ENCODE assay signal across 1 cellular context in genomic region chr10:74006269-74006668, GRCh38.
TF ChIP-seq lines count a peak whose summit lies in the region.

No MANE protein-coding gene starts in this region.

TF ChIP-seq in HEK293, 187 proteins besides CTCF, POLR2A, EP300 and RAD21 (continued from another document):
- no peak for TF ChIP-seq ZNF518A (tag by site-specific recombination; conservative IDR thresholded peaks at IDR 0.05; ENCODE audit: low read depth)
- no peak for TF ChIP-seq ZNF549 (tag by site-specific recombination; IDR thresholded peaks at IDR 0.05)
